Comparison of ENCODE assay signal across 20 cellular contexts in genomic region chr6:45002390-45002789, GRCh38.
DNase-seq lines count a peak whose midpoint lies in the region; ATAC-seq, FAIRE-seq and TF ChIP-seq lines count a peak whose summit lies in the region.
"Had no signal": no experiment of that assay in that cellular context is flagged by ENCODE, and none has a peak within 500 bp of the region (broad histone marks: within the 10 kb centered on the region; RNA-seq: fewer than 3 reads in every experiment).

No MANE protein-coding gene starts in this region.

- no peak for TF ChIP-seq CTCF in fibroblast of mammary gland (conservative IDR thresholded peaks at IDR 0.05; ENCODE audit: control insufficient read depth, insufficient read depth, low read depth, low read length)
- no peak for TF ChIP-seq CTCF in esophagus squamous epithelium (IDR thresholded peaks at IDR 0.05)

- peak in 2 of 3 donors; percentile 26 to 39 for DNase-seq in CD4-positive, CD25-positive, alpha-beta regulatory T cell
- DNase-seq in GM19239 (ENCODE audit: insufficient read length, low spot score) (no peak), fibroblast of mammary gland (ENCODE audit: low read depth) (peak; percentile 23), RKO (ENCODE audit: low spot score) (no peak), esophagus squamous epithelium (lab: John Stamatoyannopoulos, UW) (no peak), DMS 273 treated with DMSO at 0.1 percent for 48 hours (lab: John Stamatoyannopoulos, UW) (no peak), NCI-H2227 treated with DMSO at 0.1 percent for 48 hours (lab: John Stamatoyannopoulos, UW) (no peak)
- no peak for DNase-seq in activated T-helper 1 cell treated with anti-CD3 and anti-CD28 coated beads, Interleukin-12 subunit alpha, Interleukin-12 subunit beta, Interleukin-2, Interleukin-4 antibody, amounts not matched to agents 30 ng/mL and 10 ng/mL and 1 ng/mL, durations not matched to agents 14 hours and 24 hours and 36 hours (ENCODE audit: low spot score)
- DNase-seq: activated naive CD4-positive, alpha-beta T cell; gastrocnemius medialis; lower lobe of right lung; naive B cell; NCI-H187; NCI-H510A treated with DMSO at 0.1 percent for 48 hours; PC-3; SK-N-SH; stimulated activated naive CD4-positive, alpha-beta T cell had no signal

- peaks cover 0 to 2% (median 0%) of the 10 kb centered on the region in 7 donors for H3K9me3 Mint-ChIP-seq in CD4-positive, CD25-positive, alpha-beta regulatory T cell
- H3K9me3 Mint-ChIP-seq in activated T-helper 1 cell treated with anti-CD3 and anti-CD28 coated beads, Interleukin-12 subunit alpha, Interleukin-12 subunit beta, Interleukin-2, Interleukin-4 antibody, amounts not matched to agents 30 ng/mL and 10 ng/mL and 1 ng/mL, durations not matched to agents 14 hours and 24 hours and 36 hours, result peaks cover 2% of the 10 kb centered on the region

- no peaks in the 10 kb centered on the region for H3K9me3 ChIP-seq in CD4-positive, CD25-positive, alpha-beta regulatory T cell (ENCODE audit: control insufficient read depth in 2 of 2, low read length in 2 of 2)
- no peaks in the 10 kb centered on the region for H3K9me3 ChIP-seq in esophagus squamous epithelium
- H3K9me3 ChIP-seq: breast epithelium, gastrocnemius medialis, lower lobe of right lung, prostate gland, SK-N-SH had no signal

- no peaks in the 10 kb centered on the region for H3K36me3 ChIP-seq in CD4-positive, CD25-positive, alpha-beta regulatory T cell (ENCODE audit: control insufficient read depth, insufficient read depth, low read length)
- no peaks in the 10 kb centered on the region for H3K36me3 ChIP-seq in esophagus squamous epithelium
- H3K36me3 ChIP-seq: breast epithelium, gastrocnemius medialis, lower lobe of right lung, prostate gland had no signal

- H3K27me3 ChIP-seq in CD4-positive, CD25-positive, alpha-beta regulatory T cell (ENCODE audit: control insufficient read depth, insufficient read depth, low read length), result no peaks in the 10 kb centered on the region
- no peaks in the 10 kb centered on the region for H3K27me3 ChIP-seq in esophagus squamous epithelium
- H3K27me3 ChIP-seq: breast epithelium, gastrocnemius medialis had no signal

- intact Hi-C loops in activated T-helper 1 cell treated with anti-CD3 and anti-CD28 coated beads, Interleukin-12 subunit alpha, Interleukin-12 subunit beta, Interleukin-2, Interleukin-4 antibody, amounts not matched to agents 30 ng/mL and 10 ng/mL and 1 ng/mL, durations not matched to agents 14 hours and 24 hours and 36 hours (cut with micrococcal nuclease), result loop anchor here (10.0 kb wide), 1 partner anchor 1172 kb away; the partner anchor contains the start of gene ENPP5
- intact Hi-C loops in esophagus squamous epithelium (cut with DNase I), result no loop called here

- peaks cover 18 to 25% (median 23%) of the 10 kb centered on the region in 4 donors for H3K4me1 Mint-ChIP-seq in CD4-positive, CD25-positive, alpha-beta regulatory T cell
- peaks cover 36% of the 10 kb centered on the region for H3K4me1 Mint-ChIP-seq in activated T-helper 1 cell treated with anti-CD3 and anti-CD28 coated beads, Interleukin-12 subunit alpha, Interleukin-12 subunit beta, Interleukin-2, Interleukin-4 antibody, amounts not matched to agents 30 ng/mL and 10 ng/mL and 1 ng/mL, durations not matched to agents 14 hours and 24 hours and 36 hours (ENCODE audit: low read depth)
- H3K4me1 Mint-ChIP-seq: naive B cell had no signal

- TF ChIP-seq POLR2A in esophagus squamous epithelium (IDR thresholded peaks at IDR 0.05), result no peak

- no peak for ATAC-seq in CD4-positive, CD25-positive, alpha-beta regulatory T cell (ENCODE audit: low read depth in 2 of 2)
- ATAC-seq: gastrocnemius medialis, lower lobe of right lung, PC-3 had no signal

- H3K27ac ChIP-seq in CD4-positive, CD25-positive, alpha-beta regulatory T cell (ENCODE audit: insufficient read depth, low read length, poor library complexity, severe bottlenecking), result peak overlapping the region; percentile 33
- H3K27ac ChIP-seq in esophagus squamous epithelium, result no peak overlapping the region
- H3K27ac ChIP-seq: breast epithelium, gastrocnemius medialis, lower lobe of right lung, prostate gland had no signal

- peak overlapping the region in 2 of 3 donors; percentile 17 to 33 for H3K27ac Mint-ChIP-seq in CD4-positive, CD25-positive, alpha-beta regulatory T cell
- H3K27ac Mint-ChIP-seq in activated T-helper 1 cell treated with anti-CD3 and anti-CD28 coated beads, Interleukin-12 subunit alpha, Interleukin-12 subunit beta, Interleukin-2, Interleukin-4 antibody, amounts not matched to agents 30 ng/mL and 10 ng/mL and 1 ng/mL, durations not matched to agents 14 hours and 24 hours and 36 hours, result peak overlapping the region; percentile 73
- H3K27ac Mint-ChIP-seq: naive B cell had no signal

- FAIRE-seq in GM19239 (lab: Jason Lieb, UNC), result peak; percentile 68
- FAIRE-seq: D721Med had no signal

- peaks cover 4% of the 10 kb centered on the region for H3K36me3 Mint-ChIP-seq in CD4-positive, CD25-positive, alpha-beta regulatory T cell
- peaks cover 1% of the 10 kb centered on the region for H3K36me3 Mint-ChIP-seq in activated T-helper 1 cell treated with anti-CD3 and anti-CD28 coated beads, Interleukin-12 subunit alpha, Interleukin-12 subunit beta, Interleukin-2, Interleukin-4 antibody, amounts not matched to agents 30 ng/mL and 10 ng/mL and 1 ng/mL, durations not matched to agents 14 hours and 24 hours and 36 hours (ENCODE audit: low read depth)

- H3K4me1 ChIP-seq in CD4-positive, CD25-positive, alpha-beta regulatory T cell (ENCODE audit: control insufficient read depth, insufficient read depth, low read length, poor library complexity, severe bottlenecking), result peaks cover 9% of the 10 kb centered on the region
- no peaks in the 10 kb centered on the region for H3K4me1 ChIP-seq in esophagus squamous epithelium
- H3K4me1 ChIP-seq: breast epithelium, gastrocnemius medialis, lower lobe of right lung, prostate gland had no signal

- H3K4me3 ChIP-seq in CD4-positive, CD25-positive, alpha-beta regulatory T cell (ENCODE audit: low read depth, low read length), result peak overlapping the region; percentile 1
- H3K4me3 ChIP-seq in fibroblast of mammary gland (ENCODE audit: control insufficient read depth, low read depth, low read length) (no peak overlapping the region), esophagus squamous epithelium (no peak overlapping the region)
- H3K4me3 ChIP-seq: breast epithelium, gastrocnemius medialis, lower lobe of right lung, prostate gland had no signal

- no peak overlapping the region for H3K4me3 Mint-ChIP-seq in CD4-positive, CD25-positive, alpha-beta regulatory T cell
- H3K4me3 Mint-ChIP-seq in activated T-helper 1 cell treated with anti-CD3 and anti-CD28 coated beads, Interleukin-12 subunit alpha, Interleukin-12 subunit beta, Interleukin-2, Interleukin-4 antibody, amounts not matched to agents 30 ng/mL and 10 ng/mL and 1 ng/mL, durations not matched to agents 14 hours and 24 hours and 36 hours, result no peak overlapping the region
- H3K4me3 Mint-ChIP-seq: naive B cell had no signal

- H3K27me3 Mint-ChIP-seq in CD4-positive, CD25-positive, alpha-beta regulatory T cell, result no peaks in the 10 kb centered on the region
- no peaks in the 10 kb centered on the region for H3K27me3 Mint-ChIP-seq in activated T-helper 1 cell treated with anti-CD3 and anti-CD28 coated beads, Interleukin-12 subunit alpha, Interleukin-12 subunit beta, Interleukin-2, Interleukin-4 antibody, amounts not matched to agents 30 ng/mL and 10 ng/mL and 1 ng/mL, durations not matched to agents 14 hours and 24 hours and 36 hours (ENCODE audit: insufficient read depth)
- H3K27me3 Mint-ChIP-seq: naive B cell had no signal

Comparison
In these comparisons a context has a peak if more than half of its experiments do, and no peak if none do; other contexts are left out.
1. DNase-seq: peak in CD4-positive, CD25-positive, alpha-beta regulatory T cell (2 of 3) and fibroblast of mammary gland (single experiment); none in GM19239 (single experiment), activated T-helper 1 cell treated with anti-CD3 and anti-CD28 coated beads, Interleukin-12 subunit alpha, Interleukin-12 subunit beta, Interleukin-2, Interleukin-4 antibody, amounts not matched to agents 30 ng/mL and 10 ng/mL and 1 ng/mL, durations not matched to agents 14 hours and 24 hours and 36 hours (single experiment), RKO (single experiment), esophagus squamous epithelium (single experiment), DMS 273 treated with DMSO at 0.1 percent for 48 hours (single experiment) and NCI-H2227 treated with DMSO at 0.1 percent for 48 hours (single experiment).